ENCODE assay signal across 8 cellular contexts in the genomic region with DNA sequence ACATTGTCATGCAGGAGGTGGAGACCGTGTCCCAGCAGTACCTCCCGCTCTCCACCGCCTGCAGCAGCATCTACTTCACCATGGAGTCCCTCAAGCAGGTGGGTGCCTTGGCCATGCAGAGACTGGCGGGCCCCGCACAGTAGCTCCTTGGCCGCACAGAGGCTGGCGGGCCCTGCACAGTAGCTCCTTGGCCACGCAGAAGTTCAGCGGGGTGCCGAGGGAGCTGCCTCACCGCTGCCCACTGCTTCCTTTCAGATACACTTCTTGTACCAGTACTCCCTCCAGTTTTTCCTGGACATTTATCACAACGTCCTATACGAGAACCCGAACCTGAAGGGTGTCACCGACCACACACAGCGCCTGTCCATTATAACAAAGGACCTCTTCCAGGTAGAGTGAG.
"Had no signal": no experiment of that assay in that cellular context is flagged by ENCODE, and none has a peak within 500 bp of the region (broad histone marks: within the 10 kb centered on the region; RNA-seq: fewer than 3 reads in every experiment).

No MANE protein-coding gene starts in this region.

- DNase-seq: GOT3, H9, HCEC 1CT, KBM-7 had no signal

- H3K4me3 Mint-ChIP-seq: H9, IgD-negative memory B cell had no signal

- H3K9ac ChIP-seq: KMS-11 had no signal

- H3K4me1 Mint-ChIP-seq: H9, IgD-negative memory B cell had no signal

- H3K4me2 ChIP-seq: KMS-11 had no signal

- H3K9me3 Mint-ChIP-seq: H9, IgD-negative memory B cell had no signal

- H3K27ac ChIP-seq: HL-60, KMS-11 had no signal

- H3K27me3 Mint-ChIP-seq: IgD-negative memory B cell had no signal

- ATAC-seq: HepG2 had no signal
